Comparison of ENCODE assay signal across 22 cellular contexts in genomic region chr2:27922842-27923241, GRCh38. TPM values are rescaled to one million over a fixed set of nuclear protein-coding genes. Genes with fewer than 3 reads are reported as not detected.
A peak's percentile ranks its signal among the peaks of the same experiment; 100 is the strongest.
DNase-seq lines count a peak whose midpoint lies in the region; ATAC-seq and FAIRE-seq lines count a peak whose summit lies in the region.
"Had no signal": no experiment of that assay in that cellular context is flagged by ENCODE, and none has a peak within 500 bp of the region (broad histone marks: within the 10 kb centered on the region; RNA-seq: fewer than 3 reads in every experiment).

No MANE protein-coding gene starts in this region.

- intact Hi-C loops in Right ventricle myocardium inferior (cut with DNase I): no loop called here

- no peak overlapping the region for H3K4me3 Mint-ChIP-seq in stimulated activated effector memory CD8-positive, alpha-beta T cell treated with anti-CD3 and anti-CD28 coated beads, Interleukin-12 subunit alpha, Interleukin-12 subunit beta, amount 100 ng/mL, for 72 hours
- H3K4me3 Mint-ChIP-seq: CD8-positive, alpha-beta T cell; GM23338 had no signal

- peak overlapping the region; percentile 14 for H3K27ac Mint-ChIP-seq in stimulated activated effector memory CD8-positive, alpha-beta T cell treated with anti-CD3 and anti-CD28 coated beads, Interleukin-12 subunit alpha, Interleukin-12 subunit beta, amount 100 ng/mL, for 72 hours
- H3K27ac Mint-ChIP-seq: CD8-positive, alpha-beta T cell; GM23338 had no signal

- DNase-seq in Caki2 (ENCODE audit: low read depth): peak; percentile 71
- peak; percentile 86 for DNase-seq in kidney tubule cell (ENCODE audit: low spot score)
- DNase-seq in stimulated activated effector memory CD8-positive, alpha-beta T cell treated with anti-CD3 and anti-CD28 coated beads, Interleukin-12 subunit alpha, Interleukin-12 subunit beta, amount 100 ng/mL, for 72 hours (ENCODE audit: low spot score in 2 of 2): no peak
- DNase-seq in NCI-H2227 (lab: John Stamatoyannopoulos, UW; ENCODE audit: unreplicated experiment): no peak
- no peak for DNase-seq in Right ventricle myocardium inferior (ENCODE audit: missing footprints)
- DNase-seq: CD8-positive, alpha-beta T cell; DMS53; GDM1; HCEC 1CT; KG1; NCI-H1105; NCI-H146; NCI-H2029; NCI-H226; NCI-H510A treated with DMSO at 0.1 percent for 48 hours; NCI-H774; NK-92 treated with Interleukin-12 subunit alpha and Interleukin-12 subunit beta, amount 100 ng/mL, for 24 hours; Peyer's patch had no signal

- no peaks in the 10 kb centered on the region for H3K36me3 Mint-ChIP-seq in stimulated activated effector memory CD8-positive, alpha-beta T cell treated with anti-CD3 and anti-CD28 coated beads, Interleukin-12 subunit alpha, Interleukin-12 subunit beta, amount 100 ng/mL, for 72 hours

- ATAC-seq in stimulated activated effector memory CD8-positive, alpha-beta T cell treated with anti-CD3 and anti-CD28 coated beads, Interleukin-12 subunit alpha, Interleukin-12 subunit beta, amount 100 ng/mL, for 72 hours: no peak
- no peak for ATAC-seq in HG02884 (IDR thresholded peaks at IDR 0.05; ENCODE audit: unreplicated experiment)
- no peak for ATAC-seq in Right ventricle myocardium inferior
- ATAC-seq: CD8-positive, alpha-beta T cell; GM23338 had no signal

- no peaks in the 10 kb centered on the region for H3K9me3 Mint-ChIP-seq in stimulated activated effector memory CD8-positive, alpha-beta T cell treated with anti-CD3 and anti-CD28 coated beads, Interleukin-12 subunit alpha, Interleukin-12 subunit beta, amount 100 ng/mL, for 72 hours
- H3K9me3 Mint-ChIP-seq: CD8-positive, alpha-beta T cell; GM23338 had no signal

- H3K4me1 Mint-ChIP-seq in stimulated activated effector memory CD8-positive, alpha-beta T cell treated with anti-CD3 and anti-CD28 coated beads, Interleukin-12 subunit alpha, Interleukin-12 subunit beta, amount 100 ng/mL, for 72 hours: peaks cover 28% of the 10 kb centered on the region

- in situ Hi-C loops in Caki2 (cut with HindIII; ENCODE audit: low pct_unique_long_range_greater_than_20kb, low sequenced_read_pairs): no loop called here

- FAIRE-seq in endometrium (lab: Jason Lieb, UNC): peak; percentile 35
- FAIRE-seq: HTR-8/SVneo had no signal

RNA-seq across cellular contexts. Expression of gene BABAM2, which starts 32.3 kb away (rescaled TPM):
- 39.0 and 47.4 TPM in 2 replicates for total RNA-seq in Caki2 (2014; rRNA removed; shearing (Covaris generic); ENCODE audit: low replicate concordance)
- total RNA-seq in Right ventricle myocardium inferior: 53.0 TPM

RNA-seq across cellular contexts. Expression of gene RBKS, which starts 32.7 kb away (rescaled TPM):
- total RNA-seq in Caki2 (2014; rRNA removed; shearing (Covaris generic); ENCODE audit: low replicate concordance): 4.4 and 12.5 TPM in 2 replicates
- total RNA-seq in Right ventricle myocardium inferior: 4.0 TPM

Comparison
In these comparisons a context has a peak if more than half of its experiments do, and no peak if none do; other contexts are left out.
1. DNase-seq: peak in Caki2 (single experiment) and kidney tubule cell (single experiment); none in stimulated activated effector memory CD8-positive, alpha-beta T cell treated with anti-CD3 and anti-CD28 coated beads, Interleukin-12 subunit alpha, Interleukin-12 subunit beta, amount 100 ng/mL, for 72 hours (0 of 2), NCI-H2227 (single experiment) and Right ventricle myocardium inferior (single experiment).